Comparison of ENCODE assay signal across 36 cellular contexts in genomic region chr12:13839937-13840336, GRCh38.
"Had no signal": no experiment of that assay in that cellular context is flagged by ENCODE, and none has a peak within 500 bp of the region (broad histone marks: within the 10 kb centered on the region; RNA-seq: fewer than 3 reads in every experiment).

No MANE protein-coding gene starts in this region.

- H3K4me1 ChIP-seq: adrenal gland, body of pancreas, breast epithelium had no signal

- FAIRE-seq: astrocyte, TTC549 had no signal

- H3K9me3 ChIP-seq: adrenal gland, body of pancreas, breast epithelium had no signal

- H3K27me3 ChIP-seq: adrenal gland, body of pancreas, brain microvascular endothelial cell, breast epithelium, cardiac muscle cell had no signal

- ATAC-seq: activated CD8-positive, alpha-beta T cell treated with anti-CD3 and anti-CD28 coated beads for 36 hours; activated naive CD4-positive, alpha-beta T cell treated with anti-CD3 and anti-CD28 coated beads, Interleukin-2, amount 50 U/mL, for 72 hours; activated T-cell treated with anti-CD3 and anti-CD28 coated beads, Interleukin-2, amount 50 U/mL, for 4 hours; activated T-cell treated with anti-CD3 and anti-CD28 coated beads, Interleukin-2, amount 50 U/mL, for 72 hours; activated T-helper 17 cell treated with anti-CD3 and anti-CD28 coated beads, Interleukin-2, amount 50 U/mL, for 72 hours; body of pancreas had no signal

- DNase-seq: activated B cell treated with CpG ODN at 0.5 μM for 24 hours; activated CD4-positive, alpha-beta memory T cell treated with anti-CD3 and anti-CD28 coated beads for 36 hours; activated CD4-positive, alpha-beta T cell treated with anti-CD3 and anti-CD28 coated beads for 4 hours; activated CD4-positive, alpha-beta T cell treated with anti-CD3 and anti-CD28 coated beads, Interleukin-2, amount 10 ng/mL, durations not matched to agents 24 days and 14 days; activated CD4-positive, alpha-beta T cell treated with anti-CD3 and anti-CD28 coated beads, Interleukin-2, amount 50 U/mL, for 1 hour; activated CD4-positive, alpha-beta T cell treated with anti-CD3 and anti-CD28 coated beads, Interleukin-2, amount 50 U/mL, for 4 hours; activated CD4-positive, CD25-positive, alpha-beta regulatory T cell treated with anti-CD3 and anti-CD28 coated beads, Interleukin-2, amount 50 U/mL, for 72 hours; activated CD8-positive, alpha-beta memory T cell treated with anti-CD3 and anti-CD28 coated beads, Interleukin-2, amount 50 U/mL, for 4 hours; activated CD8-positive, alpha-beta T cell treated with anti-CD3 and anti-CD28 coated beads for 36 hours; activated effector memory CD4-positive, alpha-beta T cell treated with anti-CD3 and anti-CD28 coated beads, Interleukin-2, amount 50 U/mL, for 16 hours; activated gamma-delta T cell treated with Interleukin-2 at 50 U/mL for 16 hours; activated naive CD4-positive, alpha-beta T cell; activated naive CD4-positive, alpha-beta T cell treated with anti-CD3 and anti-CD28 coated beads for 36 hours; activated naive CD4-positive, alpha-beta T cell treated with anti-CD3 and anti-CD28 coated beads, Interleukin-2, amount 50 U/mL, for 16 hours; activated naive CD8-positive, alpha-beta T cell treated with anti-CD3 and anti-CD28 coated beads for 36 hours; activated T-cell treated with anti-CD3 and anti-CD28 coated beads for 4 hours; activated T-cell treated with anti-CD3 and anti-CD28 coated beads, Interleukin-2, amount 50 U/mL, for 1 hour; activated T-cell treated with anti-CD3 and anti-CD28 coated beads, Interleukin-2, amount 50 U/mL, for 4 hours; activated T-cell treated with anti-CD3 and anti-CD28 coated beads, Interleukin-2, amount 50 U/mL, for 72 hours; adrenal gland; amniotic stem cell; aorta; body of pancreas; brain microvascular endothelial cell; caudate nucleus; SW 1271; T-helper 1 cell; T-helper 2 cell; T-helper 9 cell had no signal

- H3K4me3 ChIP-seq: adrenal gland, body of pancreas, breast epithelium, cardiac muscle cell had no signal

- H3K36me3 ChIP-seq: adrenal gland, brain microvascular endothelial cell, breast epithelium, cardiac muscle cell had no signal

- H3K27ac ChIP-seq: adrenal gland, body of pancreas, brain microvascular endothelial cell, breast epithelium, cardiac muscle cell, VCaP had no signal
